ENCODE assay signal across 22 cellular contexts in genomic region chrX:2735270-2735669, GRCh38. TPM values are rescaled to one million over a fixed set of nuclear protein-coding genes. Genes with fewer than 3 reads are reported as not detected.
A peak's percentile ranks its signal among the peaks of the same experiment; 100 is the strongest.
DNase-seq lines count a peak whose midpoint lies in the region; ATAC-seq, FAIRE-seq and TF ChIP-seq lines count a peak whose summit lies in the region.
"Had no signal": no experiment of that assay in that cellular context is flagged by ENCODE, and none has a peak within 500 bp of the region (broad histone marks: within the 10 kb centered on the region; RNA-seq: fewer than 3 reads in every experiment).

No MANE protein-coding gene starts in this region.

- TF ChIP-seq POLR2A in HepG2 (IDR thresholded peaks at IDR 0.05; ENCODE audit: insufficient read depth in 1 of 2, low read depth in 2 of 2, low read length in 2 of 2) (no peak), right lobe of liver (IDR thresholded peaks at IDR 0.05) (no peak)

- no peak for TF ChIP-seq EP300 in HepG2 (IDR thresholded peaks at IDR 0.05; ENCODE audit: low read depth in 2 of 2, low read length in 2 of 2)
- TF ChIP-seq EP300 in HepG2 (CRISPR knock-in tag; IDR thresholded peaks at IDR 0.05; ENCODE audit: borderline replicate concordance): no peak

- no peaks in the 10 kb centered on the region for H3K27me3 ChIP-seq in HepG2 (ENCODE audit: control insufficient read depth in 1 of 2, insufficient read depth in 2 of 2, low read length in 2 of 2)
- H3K27me3 ChIP-seq in right lobe of liver: no peaks in the 10 kb centered on the region
- H3K27me3 ChIP-seq: BE2C had no signal

- peaks cover 33% of the 10 kb centered on the region for H3K36me3 Mint-ChIP-seq in chondrocyte (ENCODE audit: low read depth)

- 91% methylated on average over 4 of the region's 4 CpGs for WGBS in HepG2 (ENCODE audit: low lambda C conversion rate)
- WGBS in right lobe of liver (ENCODE audit: insufficient coverage, low coverage, low lambda C conversion rate, missing lambda C conversion rate): 71% methylated on average over 3 of the region's 4 CpGs

- TF ChIP-seq CTCF in HepG2 (CRISPR knock-in tag; IDR thresholded peaks at IDR 0.05): no peak
- TF ChIP-seq CTCF in right lobe of liver (IDR thresholded peaks at IDR 0.05): no peak
- no peak for TF ChIP-seq CTCF in chondrocyte (IDR thresholded peaks at IDR 0.05)

- no TSS peak for BruUV-seq in HepG2 (replicated peaks; lab: Mats Ljungman, UMichigan)

- in situ Hi-C loops in HepG2 (cut with HindIII; ENCODE audit: extremely low pct_ligation_motif_present, low pct_unique_long_range_greater_than_20kb): no loop called here

- H3K4me2 ChIP-seq in HepG2 (ENCODE audit: low read depth, low read length): no peak overlapping the region
- H3K4me2 ChIP-seq: GM23338 had no signal

- no peak for TF ChIP-seq RAD21 in HepG2 (CRISPR knock-in tag; IDR thresholded peaks at IDR 0.05)

- no peaks in the 10 kb centered on the region for H4K20me1 ChIP-seq in HepG2 (ENCODE audit: insufficient read depth, low read length)

- CTCF ChIA-PET in HepG2 (lab: Yijun Ruan, JAX; ENCODE audit: low intra/inter-chr PET ratio, low total read pairs): no interaction called here

- DNase-seq in HepG2 (ENCODE audit: low spot score) (no peak), right lobe of liver (no peak), left lobe of liver (ENCODE audit: low spot score) (no peak), chondrocyte (ENCODE audit: low spot score) (no peak)
- DNase-seq: ACHN; BE2C; CD4-positive, alpha-beta memory T cell; DMS153; DMS79; GF-D8; HCEC 1CT; IMR-90 had no signal

- no peak overlapping the region for H3K27ac ChIP-seq in HepG2 (ENCODE audit: extremely low read length, insufficient read depth, low read length)
- H3K27ac ChIP-seq in right lobe of liver: no peak overlapping the region
- H3K27ac ChIP-seq in KOPT-K1 (ENCODE audit: low read depth, low read length, poor library complexity, severe bottlenecking): peak overlapping the region; percentile 61
- H3K27ac ChIP-seq: HL-60 had no signal

- no peaks in the 10 kb centered on the region for H3K27me3 Mint-ChIP-seq in chondrocyte (ENCODE audit: low read depth)
- H3K27me3 Mint-ChIP-seq: CD4-positive, alpha-beta memory T cell had no signal

- no peak for ATAC-seq in HepG2
- ATAC-seq in right lobe of liver: no peak
- ATAC-seq in left lobe of liver: peak; percentile 60
- no peak for ATAC-seq in GM21360 (IDR thresholded peaks at IDR 0.05; ENCODE audit: unreplicated experiment)
- no peak for ATAC-seq in GM21717 (IDR thresholded peaks at IDR 0.05; ENCODE audit: unreplicated experiment)
- ATAC-seq: GM23338, K562 had no signal

- H3K4me3 ChIP-seq in HepG2 (replicated peaks in 1 of 3; ENCODE audit: insufficient read depth in 1 of 3, low read depth in 2 of 3, low read length in 3 of 3): no peak overlapping the region
- no peak overlapping the region for H3K4me3 ChIP-seq in right lobe of liver
- H3K4me3 ChIP-seq: GM23338, K562 had no signal

- H2AFZ ChIP-seq in HepG2 (ENCODE audit: low read length): no peak overlapping the region
- H2AFZ ChIP-seq: GM23338 had no signal

- H3K4me1 ChIP-seq in HepG2 (ENCODE audit: insufficient read depth, low read length) (no peaks in the 10 kb centered on the region), right lobe of liver (no peaks in the 10 kb centered on the region)
- H3K4me1 ChIP-seq: BE2C had no signal

- no peaks in the 10 kb centered on the region for H3K79me2 ChIP-seq in HepG2 (ENCODE audit: insufficient read depth, low read length)

- no peak overlapping the region for H3K4me3 Mint-ChIP-seq in chondrocyte (ENCODE audit: unreplicated experiment)
- H3K4me3 Mint-ChIP-seq: CD14-positive monocyte; CD4-positive, alpha-beta memory T cell; GM23338 had no signal

- no peak overlapping the region for H3K27ac Mint-ChIP-seq in chondrocyte (ENCODE audit: unreplicated experiment)
- H3K27ac Mint-ChIP-seq: GM23338 had no signal

- FAIRE-seq in HepG2 (lab: Jason Lieb, UNC): no peak
- FAIRE-seq: H54, K562 had no signal

- H3K36me3 ChIP-seq in HepG2 (replicated peaks in 1 of 2; ENCODE audit: control insufficient read depth in 1 of 2, insufficient read depth in 2 of 2, low read length in 2 of 2): peaks cover 7 to 29% of the 10 kb centered on the region in 2 experiments
- H3K36me3 ChIP-seq in right lobe of liver: peaks cover 0 to 8% (median 1%) of the 10 kb centered on the region in 4 donors
- peaks cover 92% of the 10 kb centered on the region for H3K36me3 ChIP-seq in KOPT-K1 (ENCODE audit: insufficient read depth, low read length)
- H3K36me3 ChIP-seq: BE2C had no signal

- H3K9ac ChIP-seq in HepG2 (ENCODE audit: insufficient read depth, low read depth, low read length): no peak overlapping the region

- no peaks in the 10 kb centered on the region for H3K9me3 Mint-ChIP-seq in chondrocyte (ENCODE audit: low read depth)

- H3K9me3 ChIP-seq in HepG2 (ENCODE audit: low read length) (no peaks in the 10 kb centered on the region), right lobe of liver (no peaks in the 10 kb centered on the region), KOPT-K1 (ENCODE audit: insufficient read depth, low read length, poor library complexity, severe bottlenecking) (no peaks in the 10 kb centered on the region)
- H3K9me3 ChIP-seq: BE2C had no signal

- H3K4me1 Mint-ChIP-seq in chondrocyte (ENCODE audit: low read depth): no peaks in the 10 kb centered on the region
- H3K4me1 Mint-ChIP-seq: GM23338 had no signal

- intact Hi-C loops in HepG2 (cut with micrococcal nuclease; ENCODE audit: unreplicated experiment) (no loop called here), right lobe of liver (cut with DNase I) (no loop called here)

- POLR2A ChIA-PET in HepG2 (lab: Yijun Ruan, JAX): no interaction called here

TF ChIP-seq in HepG2, 621 proteins besides CTCF, POLR2A, EP300 and RAD21:
- TF ChIP-seq ZNF775 (CRISPR knock-in tag; IDR thresholded peaks at IDR 0.05; ENCODE audit: borderline replicate concordance) (no peak), HNF4A (CRISPR knock-in tag; IDR thresholded peaks at IDR 0.05) (peak; percentile 28; the same call in 1 of the 2 replicates), HNF4G (IDR thresholded peaks at IDR 0.05; ENCODE audit: borderline replicate concordance, low read depth, low read length) (peak; percentile 33; the same call in 1 of the 2 replicates), HNF4G (CRISPR knock-in tag; IDR thresholded peaks at IDR 0.05; ENCODE audit: borderline replicate concordance, low read depth) (no peak)
TF ChIP-seq in HepG2: peak in this region for 2.

RNA-seq across cellular contexts. Expression of gene XG, which starts 16.6 kb away (rescaled TPM):
- not detected in 2 replicates for total RNA-seq in HepG2 (2016; rRNA removed; fragmentation: Illumina TruSeq; extraction: Trizol)
- total RNA-seq in HepG2 (2016; cell fraction: cytosol; rRNA removed; fragmentation: Illumina TruSeq; extraction: Trizol; ENCODE audit: low read depth): not detected in 2 replicates
- total RNA-seq in HepG2 (2016; cell fraction: insoluble cytoplasmic fraction; rRNA removed; fragmentation: Illumina TruSeq; extraction: Trizol): not detected in 2 replicates
- total RNA-seq in HepG2 (2016; cell fraction: membrane; rRNA removed; fragmentation: Illumina TruSeq; extraction: Trizol): not detected in 2 replicates
- total RNA-seq in HepG2 (2016; cell fraction: nucleus; rRNA removed; fragmentation: Illumina TruSeq; extraction: Trizol): not detected in 2 replicates
- not detected in 2 replicates for polyA plus RNA-seq in HepG2 (2011; rRNA removed)
- not detected in 2 replicates for polyA plus RNA-seq in HepG2 (2011; cell fraction: cytosol; rRNA removed)
- polyA plus RNA-seq in HepG2 (2011; cell fraction: nucleus; rRNA removed): not detected in 2 replicates
- polyA plus RNA-seq in HepG2 (2012): 0.07 TPM in 1 of 2 replicates, not detected in the other
- not detected in 2 replicates for polyA plus RNA-seq in HepG2 (2016; cell fraction: cytosol; fragmentation: Illumina TruSeq; extraction: Trizol; ENCODE audit: low read depth)
- not detected in 2 replicates for polyA plus RNA-seq in HepG2 (2016; cell fraction: insoluble cytoplasmic fraction; fragmentation: Illumina TruSeq; extraction: Trizol; ENCODE audit: low read depth)
- polyA plus RNA-seq in HepG2 (2016; cell fraction: membrane; fragmentation: Illumina TruSeq; extraction: Trizol; ENCODE audit: low read depth): not detected in 2 replicates
- not detected in 2 replicates for polyA plus RNA-seq in HepG2 (2016; cell fraction: nucleus; fragmentation: Illumina TruSeq; extraction: Trizol; ENCODE audit: insufficient read depth, low read depth)
- not detected in 2 replicates for polyA minus RNA-seq in HepG2 (2011; rRNA and poly(A)+ RNA removed; ENCODE audit: low replicate concordance)
- polyA minus RNA-seq in HepG2 (2011; cell fraction: cytosol; rRNA and poly(A)+ RNA removed): not detected in 2 replicates
- polyA minus RNA-seq in HepG2 (2011; cell fraction: nucleus; rRNA and poly(A)+ RNA removed): not detected in 2 replicates
- under 1 TPM in 1 of 6 experiments, not detected in 5; 0.31 TPM for total RNA-seq in right lobe of liver
- not detected for total RNA-seq in left lobe of liver
- total RNA-seq in chondrocyte: 0.97 TPM in 1 of 3 replicates, not detected in the others
- total RNA-seq: A172, HT1080, K562 had no signal
- polyA plus RNA-seq: CD14-positive monocyte; CD4-positive, alpha-beta memory T cell; IMR-90 had no signal

RNA-seq across cellular contexts. Expression of gene CD99, which starts 44.2 kb away (rescaled TPM):
- total RNA-seq in HepG2 (2016; rRNA removed; fragmentation: Illumina TruSeq; extraction: Trizol): 57.9 and 111 TPM in 2 replicates
- 64.5 and 76.9 TPM in 2 replicates for total RNA-seq in HepG2 (2016; cell fraction: cytosol; rRNA removed; fragmentation: Illumina TruSeq; extraction: Trizol; ENCODE audit: low read depth)
- 52.0 and 103 TPM in 2 replicates for total RNA-seq in HepG2 (2016; cell fraction: insoluble cytoplasmic fraction; rRNA removed; fragmentation: Illumina TruSeq; extraction: Trizol)
- 78.1 and 98.3 TPM in 2 replicates for total RNA-seq in HepG2 (2016; cell fraction: membrane; rRNA removed; fragmentation: Illumina TruSeq; extraction: Trizol)
- total RNA-seq in HepG2 (2016; cell fraction: nucleus; rRNA removed; fragmentation: Illumina TruSeq; extraction: Trizol): 96.6 and 113 TPM in 2 replicates
- 77.7 and 78.8 TPM in 2 replicates for polyA plus RNA-seq in HepG2 (2011; rRNA removed)
- polyA plus RNA-seq in HepG2 (2011; cell fraction: cytosol; rRNA removed): 125 and 154 TPM in 2 replicates
- 95.3 and 97.6 TPM in 2 replicates for polyA plus RNA-seq in HepG2 (2011; cell fraction: nucleus; rRNA removed)
- 165 and 308 TPM in 2 replicates for polyA plus RNA-seq in HepG2 (2012)
- 210 and 248 TPM in 2 replicates for polyA plus RNA-seq in HepG2 (2016; cell fraction: cytosol; fragmentation: Illumina TruSeq; extraction: Trizol; ENCODE audit: low read depth)
- 125 and 147 TPM in 2 replicates for polyA plus RNA-seq in HepG2 (2016; cell fraction: insoluble cytoplasmic fraction; fragmentation: Illumina TruSeq; extraction: Trizol; ENCODE audit: low read depth)
- 191 and 218 TPM in 2 replicates for polyA plus RNA-seq in HepG2 (2016; cell fraction: membrane; fragmentation: Illumina TruSeq; extraction: Trizol; ENCODE audit: low read depth)
- 304 and 330 TPM in 2 replicates for polyA plus RNA-seq in HepG2 (2016; cell fraction: nucleus; fragmentation: Illumina TruSeq; extraction: Trizol; ENCODE audit: insufficient read depth, low read depth)
- 27.9 and 30.5 TPM in 2 replicates for polyA minus RNA-seq in HepG2 (2011; rRNA and poly(A)+ RNA removed; ENCODE audit: low replicate concordance)
- 59.3 and 60.8 TPM in 2 replicates for polyA minus RNA-seq in HepG2 (2011; cell fraction: cytosol; rRNA and poly(A)+ RNA removed)
- 32.6 TPM in 2 replicates for polyA minus RNA-seq in HepG2 (2011; cell fraction: nucleus; rRNA and poly(A)+ RNA removed)
- total RNA-seq in right lobe of liver: 100 to 1,000 TPM in 5 of 6 experiments, 10 to 100 TPM in 1; 88.5 to 139 (median 119) TPM
- 152 TPM for total RNA-seq in left lobe of liver
- total RNA-seq in chondrocyte: 381 to 570 TPM (median 560 TPM) in 3 replicates
